18 cellular contexts compared by ENCODE assay signal in genomic region chr13:75530536-75530935, GRCh38. TPM values are rescaled to one million over a fixed set of nuclear protein-coding genes. Genes with fewer than 3 reads are reported as not detected.
DNase-seq lines count a peak whose midpoint lies in the region; ATAC-seq, FAIRE-seq and TF ChIP-seq lines count a peak whose summit lies in the region.
"Had no signal": no experiment of that assay in that cellular context is flagged by ENCODE, and none has a peak within 500 bp of the region (broad histone marks: within the 10 kb centered on the region; RNA-seq: fewer than 3 reads in every experiment).

No MANE protein-coding gene starts in this region.

- no peak overlapping the region for H3K4me3 Mint-ChIP-seq in activated naive CD8-positive, alpha-beta T cell treated with anti-CD3 and anti-CD28 coated beads, Interleukin-2, amount 50 U/mL, for 24 hours
- H3K4me3 Mint-ChIP-seq: brain; stimulated activated memory B cell treated with anti-CD40 and anti-IgM and Interleukin-4, amounts not matched to agents 10 μg/mL and 1 μg/mL and 100 μg/mL, for 72 hours had no signal

- no peak overlapping the region for H3K18ac ChIP-seq in mesendoderm (ENCODE audit: low read length)

- H3K27me3 ChIP-seq in BLaER1 (no peaks in the 10 kb centered on the region), HUES48 (ENCODE audit: control insufficient read depth, insufficient read depth, low read length) (no peaks in the 10 kb centered on the region), mesendoderm (ENCODE audit: insufficient read depth, low read length, poor library complexity) (no peaks in the 10 kb centered on the region)

- H3K36me3 ChIP-seq in BLaER1 (peaks cover 55% of the 10 kb centered on the region), HUES48 (ENCODE audit: control insufficient read depth, insufficient read depth, low read length) (peaks cover 54% of the 10 kb centered on the region), mesendoderm (ENCODE audit: control insufficient read depth, insufficient read depth, low read length) (peaks cover 2% of the 10 kb centered on the region)

- H3K4me3 ChIP-seq in BLaER1 (no peak overlapping the region), HUES48 (ENCODE audit: low read depth, low read length) (no peak overlapping the region), mesendoderm (ENCODE audit: low read length) (no peak overlapping the region)

- FAIRE-seq in GM12891 (lab: Jason Lieb, UNC): peak; percentile 64

- no peak overlapping the region for H2BK5ac ChIP-seq in mesendoderm (ENCODE audit: low read length)

- H3K56ac ChIP-seq in mesendoderm (ENCODE audit: low read length): no peak overlapping the region

- H3K9me3 ChIP-seq in BLaER1: 0 out of 2 replicates have a peak, but pooled peaks cover 6% of the 10 kb centered on the region
- H3K9me3 ChIP-seq in HUES48 (ENCODE audit: control insufficient read depth, insufficient read depth, low read length): no peaks in the 10 kb centered on the region

- no peak overlapping the region for H4K5ac ChIP-seq in mesendoderm (ENCODE audit: low read length)

- peaks cover 9% of the 10 kb centered on the region; the same call in 1 of the 2 replicates for H4K20me1 ChIP-seq in BLaER1

- no peak overlapping the region for H2BK15ac ChIP-seq in mesendoderm (replicated peaks; ENCODE audit: low read depth)

- H3K4me1 ChIP-seq in BLaER1: peaks cover 22% of the 10 kb centered on the region
- H3K4me1 ChIP-seq in HUES48 (ENCODE audit: control insufficient read depth, insufficient read depth, low read length): peaks cover 8% of the 10 kb centered on the region; the same call in 1 of the 2 replicates
- no peaks in the 10 kb centered on the region for H3K4me1 ChIP-seq in mesendoderm (ENCODE audit: control insufficient read depth, low read depth, low read length)

- no peak overlapping the region for H3K9ac ChIP-seq in BLaER1
- H3K9ac ChIP-seq in HUES48 (ENCODE audit: low read depth, low read length): no peak overlapping the region
- no peak overlapping the region for H3K9ac ChIP-seq in mesendoderm (ENCODE audit: low read length)

- no peak for TF ChIP-seq CTCF in omental fat pad (IDR thresholded peaks at IDR 0.05)

- H3K79me2 ChIP-seq in mesendoderm (ENCODE audit: control insufficient read depth, insufficient read depth, low read length): no peaks in the 10 kb centered on the region

- no peak overlapping the region for H2BK120ac ChIP-seq in mesendoderm (ENCODE audit: low read depth, low read length)

- H3K36me3 Mint-ChIP-seq in activated naive CD8-positive, alpha-beta T cell treated with anti-CD3 and anti-CD28 coated beads, Interleukin-2, amount 50 U/mL, for 24 hours (ENCODE audit: low read depth): peaks cover 42% of the 10 kb centered on the region

- H3K9me3 Mint-ChIP-seq in activated naive CD8-positive, alpha-beta T cell treated with anti-CD3 and anti-CD28 coated beads, Interleukin-2, amount 50 U/mL, for 24 hours: no peaks in the 10 kb centered on the region
- H3K9me3 Mint-ChIP-seq: stimulated activated memory B cell treated with anti-CD40 and anti-IgM and Interleukin-4, amounts not matched to agents 10 μg/mL and 1 μg/mL and 100 μg/mL, for 72 hours had no signal

- peak overlapping the region; percentile 52 for H3K27ac Mint-ChIP-seq in activated naive CD8-positive, alpha-beta T cell treated with anti-CD3 and anti-CD28 coated beads, Interleukin-2, amount 50 U/mL, for 24 hours
- H3K27ac Mint-ChIP-seq: brain; progenitor cell of endocrine pancreas; stimulated activated memory B cell treated with anti-CD40 and anti-IgM and Interleukin-4, amounts not matched to agents 10 μg/mL and 1 μg/mL and 100 μg/mL, for 72 hours had no signal

- no CpG with 5 or more reads among the region's 1 CpG for WGBS in mesendoderm (ENCODE audit: extremely low coverage, insufficient coverage, low lambda C conversion rate)

- no peak for TF ChIP-seq POLR2A in GM12891 (IDR thresholded peaks at IDR 0.05; ENCODE audit: low read depth, low read length)

- no peak overlapping the region for H3K23ac ChIP-seq in mesendoderm (ENCODE audit: low read length)

- no peak for DNase-seq in GM12891 (ENCODE audit: insufficient read length, low spot score)
- DNase-seq in activated naive CD8-positive, alpha-beta T cell treated with anti-CD3 and anti-CD28 coated beads, Interleukin-2, amount 50 U/mL, for 24 hours: no peak
- no peak for DNase-seq in LoVo (ENCODE audit: low spot score)
- DNase-seq in omental fat pad (ENCODE audit: low spot score): no peak
- DNase-seq in mesendoderm: no peak
- DNase-seq: activated effector memory CD4-positive, alpha-beta T cell treated with anti-CD3 and anti-CD28 coated beads, Interleukin-2, amount 50 U/mL, for 16 hours; foreskin melanocyte; Karpas-422; left ventricle myocardium superior; NCI-H345; SHP77; trophoblast cell had no signal

- peaks cover 4% of the 10 kb centered on the region for H3K79me1 ChIP-seq in mesendoderm (ENCODE audit: low read length)

- H3K27me3 Mint-ChIP-seq in activated naive CD8-positive, alpha-beta T cell treated with anti-CD3 and anti-CD28 coated beads, Interleukin-2, amount 50 U/mL, for 24 hours: no peaks in the 10 kb centered on the region
- H3K27me3 Mint-ChIP-seq: brain; progenitor cell of endocrine pancreas; stimulated activated memory B cell treated with anti-CD40 and anti-IgM and Interleukin-4, amounts not matched to agents 10 μg/mL and 1 μg/mL and 100 μg/mL, for 72 hours had no signal

- no peak overlapping the region for H2AK5ac ChIP-seq in mesendoderm (ENCODE audit: low read length)

- H3K4me1 Mint-ChIP-seq in activated naive CD8-positive, alpha-beta T cell treated with anti-CD3 and anti-CD28 coated beads, Interleukin-2, amount 50 U/mL, for 24 hours: peaks cover 43% of the 10 kb centered on the region

- no peak overlapping the region for H3K27ac ChIP-seq in BLaER1
- H3K27ac ChIP-seq in HUES48 (ENCODE audit: low read depth, low read length): peak overlapping the region; percentile 9
- no peak overlapping the region for H3K27ac ChIP-seq in mesendoderm (ENCODE audit: low read depth, low read length)

- no peak overlapping the region for H4K8ac ChIP-seq in mesendoderm (ENCODE audit: low read depth, low read length)

- H3K4me2 ChIP-seq in BLaER1: peak overlapping the region; percentile 45; the same call in 1 of the 2 replicates
- no peak overlapping the region for H3K4me2 ChIP-seq in mesendoderm (ENCODE audit: low read length)

- peak; percentile 94 for ATAC-seq in activated naive CD8-positive, alpha-beta T cell treated with anti-CD3 and anti-CD28 coated beads, Interleukin-2, amount 50 U/mL, for 24 hours
- no peak for ATAC-seq in HG03039 (IDR thresholded peaks at IDR 0.05; ENCODE audit: unreplicated experiment)
- ATAC-seq in omental fat pad (ENCODE audit: low FRiP score): no peak
- ATAC-seq: left ventricle myocardium superior; stimulated activated memory B cell treated with anti-CD40 and anti-IgM and Interleukin-4, amounts not matched to agents 10 μg/mL and 1 μg/mL and 100 μg/mL, for 72 hours had no signal

- no peak overlapping the region for H3K4ac ChIP-seq in mesendoderm (ENCODE audit: low read depth, low read length)

TF ChIP-seq in GM12891, 5 proteins besides CTCF, POLR2A, EP300 and RAD21:
- TF ChIP-seq POLR2AphosphoS5 (IDR thresholded peaks at IDR 0.05; ENCODE audit: low read depth, low read length) (no peak), PAX5 (IDR thresholded peaks at IDR 0.05; ENCODE audit: insufficient read depth, low read length, severe bottlenecking) (no peak), TAF1 (IDR thresholded peaks at IDR 0.05; ENCODE audit: low read depth, low read length) (no peak), SPI1 (IDR thresholded peaks at IDR 0.05; ENCODE audit: low read depth, low read length) (no peak), POU2F2 (IDR thresholded peaks at IDR 0.05; ENCODE audit: low read depth, low read length) (no peak)

RNA-seq across cellular contexts. Expression of gene COMMD6, which starts 7.1 kb away (rescaled TPM):
- 293 TPM for polyA plus RNA-seq in GM12891 (2012; ENCODE audit: low read depth, missing spikeins)
- 10 to 100 TPM; 42.9 to 60.8 (median 52.8) TPM for total RNA-seq in omental fat pad
- polyA plus RNA-seq in mesendoderm (2013, experiment 1 of 2): 208 TPM
- 207 TPM for polyA plus RNA-seq in mesendoderm (2013, experiment 2 of 2)

RNA-seq across cellular contexts. Expression of gene UCHL3, which starts 19.1 kb away (rescaled TPM):
- 41.4 TPM for polyA plus RNA-seq in GM12891 (2012; ENCODE audit: low read depth, missing spikeins)
- total RNA-seq in omental fat pad: 10 to 100 TPM; 17.9 to 28.8 (median 25.4) TPM
- polyA plus RNA-seq in mesendoderm (2013, experiment 1 of 2): 87.3 TPM
- polyA plus RNA-seq in mesendoderm (2013, experiment 2 of 2): 84.9 TPM

RNA-seq across cellular contexts. Expression of gene TBC1D4, which starts 48.6 kb away (rescaled TPM):
- polyA plus RNA-seq in GM12891 (2012; ENCODE audit: low read depth, missing spikeins): 10.0 TPM
- 10 to 100 TPM; 24.7 to 55.1 (median 39.2) TPM for total RNA-seq in omental fat pad
- polyA plus RNA-seq in mesendoderm (2013, experiment 1 of 2): 18.9 TPM
- polyA plus RNA-seq in mesendoderm (2013, experiment 2 of 2): 17.9 TPM
